1 cellular context compared by ENCODE assay signal in genomic region chr17:68291836-68292688, GRCh38.
TF ChIP-seq lines count a peak whose summit lies in the region.

No MANE protein-coding gene starts in this region.

TF ChIP-seq in K562, 482 proteins besides CTCF, POLR2A, EP300 and RAD21 (continued from another document and continues in another):
- TF ChIP-seq MGA (IDR thresholded peaks at IDR 0.05) (peak; percentile 77), ATF3 (IDR thresholded peaks at IDR 0.05) (peak; percentile 51), ATF3 (CRISPR knock-in tag; conservative IDR thresholded peaks at IDR 0.05) (no peak), NCOA6 (IDR thresholded peaks at IDR 0.05) (no peak), CTBP1 (IDR thresholded peaks at IDR 0.05; ENCODE audit: borderline replicate concordance) (peak; percentile 86; the same call in 1 of the 2 replicates), ZBTB11 (CRISPR knock-in tag; IDR thresholded peaks at IDR 0.05) (peak in 2 of 3 experiments; percentile 3 to 63; a peak in 1 of 6 replicates), E2F1 (CRISPR knock-in tag; IDR thresholded peaks at IDR 0.05) (no peak), BRD4 (IDR thresholded peaks at IDR 0.05) (0 out of 2 replicates have a peak, but pooled peaks have one; percentile 40), CCNT2 (IDR thresholded peaks at IDR 0.05; ENCODE audit: borderline replicate concordance, extremely low read depth, insufficient read length, low read depth, low read length) (peak; percentile 27), FOXA3 (CRISPR knock-in tag; conservative IDR thresholded peaks at IDR 0.05 in 1 of 2, IDR thresholded peaks at IDR 0.05 in 1 of 2) (no peak), ATF1 (CRISPR knock-in tag; IDR thresholded peaks at IDR 0.05) (no peak), ATF1 (tag; IDR thresholded peaks at IDR 0.05) (peak; percentile 45; the same call in 1 of the 2 replicates), ZNF316 (IDR thresholded peaks at IDR 0.05) (peak; percentile 98), JUND (IDR thresholded peaks at IDR 0.05; ENCODE audit: borderline replicate concordance, low read depth, low read length) (peak; percentile 36; the same call in 1 of the 2 replicates), JUND (tag; IDR thresholded peaks at IDR 0.05; ENCODE audit: borderline replicate concordance, low read depth, low read length) (peak; percentile 34; the same call in 1 of the 3 replicates), ZNF655 (CRISPR knock-in tag; IDR thresholded peaks at IDR 0.05) (no peak), CXXC5 (CRISPR knock-in tag; IDR thresholded peaks at IDR 0.05) (peak; percentile 42; the same call in 1 of the 2 replicates), CUX1 (CRISPR knock-in tag; IDR thresholded peaks at IDR 0.05) (no peak), ZNF507 (tag; conservative IDR thresholded peaks at IDR 0.05) (no peak), GABPA (tag; conservative IDR thresholded peaks at IDR 0.05; ENCODE audit: low read depth) (peak; percentile 76), SMARCE1 (IDR thresholded peaks at IDR 0.05) (0 out of 2 replicates have a peak, but pooled peaks have one; percentile 22), THRA (IDR thresholded peaks at IDR 0.05) (no peak), MAFK (IDR thresholded peaks at IDR 0.05; ENCODE audit: low read length) (peak; percentile 61; the same call in 1 of the 2 replicates), ZNF740 (CRISPR knock-in tag; IDR thresholded peaks at IDR 0.05) (peak; percentile 42; the same call in 1 of the 2 replicates), ZNF740 (tag; IDR thresholded peaks at IDR 0.05) (peak in 1 of 2 experiments; percentile 80; a peak in 2 of 4 replicates)
